In genomic region chr13:106152047-106152446, GRCh38 we compare ENCODE assay signal across 2 cellular contexts.
TF ChIP-seq lines count a peak whose summit lies in the region.

No MANE protein-coding gene starts in this region.

TF ChIP-seq in SK-N-SH, 30 proteins besides CTCF, POLR2A, EP300 and RAD21 (continued from another document):
- TF ChIP-seq EZH2phosphoT487 (IDR thresholded peaks at IDR 0.05; ENCODE audit: borderline replicate concordance, low read depth) (no peak), YY1 (IDR thresholded peaks at IDR 0.05; ENCODE audit: low read depth) (no peak)

TF ChIP-seq in SK-N-SH treated with all-trans-retinoic acid at 6 μM for 48 hours, 23 proteins besides CTCF, POLR2A, EP300 and RAD21 (continued from another document):
- no peak for TF ChIP-seq TSHZ2 (CRISPR knock-in tag; IDR thresholded peaks at IDR 0.05)
- no peak for TF ChIP-seq ZNF70 (CRISPR knock-in tag; IDR thresholded peaks at IDR 0.05)
- no peak for TF ChIP-seq TCF4 (CRISPR knock-in tag; IDR thresholded peaks at IDR 0.05; ENCODE audit: borderline replicate concordance)
- no peak for TF ChIP-seq ZC3H10 (CRISPR knock-in tag; IDR thresholded peaks at IDR 0.05)
- no peak for TF ChIP-seq PATZ1 (CRISPR knock-in tag; IDR thresholded peaks at IDR 0.05; ENCODE audit: borderline replicate concordance)
